Comparison of ENCODE assay signal across 8 cellular contexts in genomic region chr2:157875720-157876065, GRCh38. TPM values are rescaled to one million over a fixed set of nuclear protein-coding genes. Genes with fewer than 3 reads are reported as not detected.
DNase-seq lines count a peak whose midpoint lies in the region; ATAC-seq and TF ChIP-seq lines count a peak whose summit lies in the region.

No MANE protein-coding gene starts in this region.

- peak; percentile 14 for ATAC-seq in GM18858 (IDR thresholded peaks at IDR 0.05; ENCODE audit: unreplicated experiment)
- peak; percentile 57 to 71 for ATAC-seq in activated naive CD4-positive, alpha-beta T cell treated with anti-CD3 and anti-CD28 coated beads, Interleukin-2, amount 50 U/mL, for 72 hours
- ATAC-seq in right cardiac atrium: peak; percentile 56 to 66

- peak overlapping the region; percentile 97; the same call in 1 of the 2 replicates for H3K27ac Mint-ChIP-seq in HFFc6
- peak overlapping the region; percentile 71 to 93 for H3K27ac Mint-ChIP-seq in activated naive CD4-positive, alpha-beta T cell treated with anti-CD3 and anti-CD28 coated beads, Interleukin-2, amount 50 U/mL, for 72 hours

- H3K27me3 ChIP-seq in right cardiac atrium (ENCODE audit: control insufficient read depth, insufficient read depth) (no peaks in the 10 kb centered on the region), skeletal muscle tissue (ENCODE audit: control insufficient read depth in 3 of 3, insufficient read depth in 3 of 3, low read length in 3 of 3) (no peaks in the 10 kb centered on the region)

- H3K9me3 Mint-ChIP-seq in HFFc6: no peaks in the 10 kb centered on the region
- no peaks in the 10 kb centered on the region for H3K9me3 Mint-ChIP-seq in activated naive CD4-positive, alpha-beta T cell treated with anti-CD3 and anti-CD28 coated beads, Interleukin-2, amount 50 U/mL, for 72 hours

- H3K27me3 Mint-ChIP-seq in HFFc6 (ENCODE audit: insufficient read depth): no peaks in the 10 kb centered on the region; the same call in 1 of the 2 replicates

- peaks cover 8% of the 10 kb centered on the region for H3K36me3 Mint-ChIP-seq in HFFc6 (ENCODE audit: low read depth)
- peaks cover 11 to 31% of the 10 kb centered on the region in 2 donors for H3K36me3 Mint-ChIP-seq in activated naive CD4-positive, alpha-beta T cell treated with anti-CD3 and anti-CD28 coated beads, Interleukin-2, amount 50 U/mL, for 72 hours

- TF ChIP-seq CTCF in HFFc6 (IDR thresholded peaks at IDR 0.05): no peak

- WGBS in right cardiac atrium: under 1% methylated on average over 49 of the region's 49 CpGs

- H3K27ac ChIP-seq in right cardiac atrium (ENCODE audit: low read length): peak overlapping the region; percentile 98
- H3K27ac ChIP-seq in skeletal muscle tissue (ENCODE audit: low read depth, low read length): peak overlapping the region; percentile 86

- H3K9ac ChIP-seq in skeletal muscle tissue (ENCODE audit: low read depth in 1 of 3, low read length in 3 of 3): peak overlapping the region; percentile 63 to 86 (median 66)

- DNase-seq in HFFc6 (no peak), NCI-H69 (lab: John Stamatoyannopoulos, UW) (peak; percentile 69), right cardiac atrium (peak in 2 of 3 donors; percentile 53 to 87), RKO (ENCODE audit: low spot score) (no peak), NCI-H226 (no peak)
- DNase-seq in activated naive CD4-positive, alpha-beta T cell treated with anti-CD3 and anti-CD28 coated beads, Interleukin-2, amount 50 U/mL, for 72 hours (ENCODE audit: low spot score in 2 of 2): peak in 1 of 2 donors; percentile 70

- H3K4me3 ChIP-seq in right cardiac atrium (ENCODE audit: low read length) (peak overlapping the region; percentile 94), skeletal muscle tissue (ENCODE audit: low read length in 3 of 3) (peak overlapping the region; percentile 79 to 89 (median 85))

- no peaks in the 10 kb centered on the region for H3K36me3 ChIP-seq in skeletal muscle tissue (ENCODE audit: control insufficient read depth in 3 of 3, insufficient read depth in 3 of 3, low read length in 3 of 3)

- intact Hi-C loops in right cardiac atrium (cut with DNase I): loop anchor here (5.0 to 10.0 kb wide), 3 partner anchors 88 to 93 kb away; no protein-coding TSS in a partner anchor

- H3K4me3 Mint-ChIP-seq in HFFc6: peak overlapping the region; percentile 100

- H3K9me3 ChIP-seq in right cardiac atrium (ENCODE audit: control insufficient read depth, low read length): no peaks in the 10 kb centered on the region
- H3K9me3 ChIP-seq in skeletal muscle tissue (ENCODE audit: control insufficient read depth in 3 of 3, low read length in 3 of 3): no peaks in the 10 kb centered on the region

- peaks cover 51% of the 10 kb centered on the region for H3K4me1 Mint-ChIP-seq in HFFc6 (ENCODE audit: low read depth)

- H3K4me1 ChIP-seq in right cardiac atrium (ENCODE audit: control insufficient read depth, insufficient read depth, low read length) (peaks cover 7% of the 10 kb centered on the region), skeletal muscle tissue (ENCODE audit: control insufficient read depth in 3 of 3, insufficient read depth in 3 of 3, low read length in 3 of 3) (peaks cover 28 to 38% (median 35%) of the 10 kb centered on the region in 3 donors)

RNA-seq across cellular contexts. Expression of gene ACVR1, which starts 0.4 kb away (rescaled TPM):
- total RNA-seq in HFFc6 (2021; fragmentation: NEBNext Ultra II Directional; extraction: Animal tissue kit (Norgen Biotek cat#: 25700)): 10 to 100 TPM; 37.5 to 48.4 (median 43.1) TPM
- total RNA-seq in activated naive CD4-positive, alpha-beta T cell treated with anti-CD3 and anti-CD28 coated beads, Interleukin-2, amount 50 U/mL, for 72 hours: 10 to 100 TPM; 16.0 to 27.0 TPM
- total RNA-seq in right cardiac atrium: 10 to 100 TPM; 41.9 to 59.3 (median 50.5) TPM
- 20.6 TPM for polyA plus RNA-seq in right cardiac atrium
- 18.8 TPM for total RNA-seq in skeletal muscle tissue

Comparison
In these comparisons a context has a peak if more than half of its experiments do, and no peak if none do; other contexts are left out.
1. ATAC-seq: peak in every context shown above with its lines; median percentile 64 in activated naive CD4-positive, alpha-beta T cell treated with anti-CD3 and anti-CD28 coated beads, Interleukin-2, amount 50 U/mL, for 72 hours; 61 in right cardiac atrium; 14 in GM18858.
2. DNase-seq: peak in NCI-H69 (single experiment) and right cardiac atrium (2 of 3); none in HFFc6 (single experiment), RKO (single experiment) and NCI-H226 (single experiment).